9 cellular contexts compared by ENCODE assay signal in the genomic region with DNA sequence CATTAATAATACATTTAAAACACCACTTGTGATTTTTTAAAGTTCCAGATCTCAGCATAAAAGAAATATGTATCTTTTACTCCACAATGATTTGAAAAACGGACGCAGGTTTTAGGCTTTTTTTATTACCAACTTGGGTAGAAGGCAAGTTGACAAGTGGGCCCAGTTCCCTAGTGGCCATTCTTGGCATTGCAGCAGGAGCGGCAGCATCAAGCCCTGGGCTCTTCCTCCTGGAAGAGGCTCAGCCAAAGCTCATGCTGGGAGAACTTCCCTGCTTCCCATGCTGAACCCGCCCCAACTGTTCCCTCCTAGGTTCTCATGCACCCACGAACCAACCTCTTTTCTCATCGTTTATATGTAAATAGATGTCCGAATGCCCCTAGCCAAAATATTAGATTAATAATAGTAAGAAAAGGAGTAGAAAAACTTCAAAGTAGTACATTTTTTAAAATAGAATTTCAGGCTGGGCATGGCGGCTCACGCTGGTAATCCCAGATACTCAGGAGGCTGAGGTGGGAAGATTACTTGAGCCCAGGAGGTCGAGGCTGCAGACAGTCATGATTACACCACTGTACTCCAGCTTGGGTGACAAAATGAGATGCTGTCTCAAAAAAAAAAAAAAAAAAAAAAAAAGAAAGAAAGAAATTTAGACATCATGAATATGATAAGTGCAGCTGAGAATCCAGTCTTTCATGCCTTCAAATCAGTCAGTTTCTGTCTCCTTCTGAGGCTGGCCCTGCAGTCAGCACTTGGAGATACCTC. TPM values are rescaled to one million over a fixed set of nuclear protein-coding genes. Genes with fewer than 3 reads are reported as not detected.
DNase-seq lines count a peak whose midpoint lies in the region; ATAC-seq, FAIRE-seq and TF ChIP-seq lines count a peak whose summit lies in the region.
"Had no signal": no experiment of that assay in that cellular context is flagged by ENCODE, and none has a peak within 500 bp of the region (broad histone marks: within the 10 kb centered on the region; RNA-seq: fewer than 3 reads in every experiment).

No MANE protein-coding gene starts in this region.

- 38 to 41% methylated on average over 10 of the region's 10 CpGs for WGBS in thyroid gland, 2 donors

- peak overlapping the region; percentile 21 for H3K4me3 Mint-ChIP-seq in activated naive CD8-positive, alpha-beta T cell

- no peaks in the 10 kb centered on the region for H3K27me3 Mint-ChIP-seq in activated naive CD8-positive, alpha-beta T cell

- H3K4me1 Mint-ChIP-seq in activated naive CD8-positive, alpha-beta T cell (ENCODE audit: low read depth) = peaks cover 57% of the 10 kb centered on the region

- no peaks in the 10 kb centered on the region for H3K79me2 ChIP-seq in keratinocyte (ENCODE audit: control insufficient read depth, insufficient read depth, low read length)

- H3K9ac ChIP-seq in keratinocyte (ENCODE audit: control insufficient read depth, extremely low read depth, insufficient read depth, low read length) = no peak overlapping the region

- DNase-seq in Caki2 (ENCODE audit: low read depth) = peak; percentile 11
- DNase-seq in NCI-H82 treated with DMSO at 0.1 percent for 48 hours (lab: John Stamatoyannopoulos, UW; ENCODE audit: unreplicated experiment) = peak; percentile 6
- peak; percentile 21 for DNase-seq in keratinocyte (ENCODE audit: low read depth, low spot score)
- peak; percentile 26 to 39 for DNase-seq in thyroid gland
- DNase-seq in NCI-H1436 (lab: John Stamatoyannopoulos, UW) = no peak

- H3K4me3 ChIP-seq in keratinocyte (ENCODE audit: control insufficient read depth in 2 of 3, extremely low read depth in 1 of 3, insufficient read depth in 2 of 3, low read depth in 1 of 3, low read length in 3 of 3) (no peak overlapping the region), thyroid gland (replicated peaks in 1 of 3) (no peak overlapping the region)
- H3K4me3 ChIP-seq: SK-N-MC had no signal

- no peaks in the 10 kb centered on the region for H3K9me3 ChIP-seq in keratinocyte (ENCODE audit: control insufficient read depth, low read depth, low read length)
- no peaks in the 10 kb centered on the region for H3K9me3 ChIP-seq in thyroid gland

- H3K9me3 Mint-ChIP-seq in activated naive CD8-positive, alpha-beta T cell (ENCODE audit: low read depth) = no peaks in the 10 kb centered on the region

- TF ChIP-seq CTCF in keratinocyte (optimal IDR thresholded peaks at IDR 0.05 in 1 of 3, IDR thresholded peaks at IDR 0.05 in 1 of 3, conservative IDR thresholded peaks at IDR 0.05 in 1 of 3; ENCODE audit: extremely low read depth in 1 of 3, insufficient read depth in 2 of 3, low read length in 3 of 3) = peak; percentile 69 to 88 (median 73)
- peak in 5 of 6 experiments; percentile 26 to 72 (median 39) for TF ChIP-seq CTCF in thyroid gland (IDR thresholded peaks at IDR 0.05)

- dilution Hi-C loops in keratinocyte (cut with MboI; ENCODE audit: extremely low pct_ligation_motif_present, low sequenced_read_pairs) = no loop called here

- H3K36me3 Mint-ChIP-seq in activated naive CD8-positive, alpha-beta T cell = no peaks in the 10 kb centered on the region

- FAIRE-seq in keratinocyte (lab: Jason Lieb, UNC) = no peak

- no peak overlapping the region for H3K27ac ChIP-seq in keratinocyte (ENCODE audit: control insufficient read depth, insufficient read depth, low read length)
- no peak overlapping the region for H3K27ac ChIP-seq in thyroid gland
- H3K27ac ChIP-seq: SK-N-MC had no signal

- in situ Hi-C loops in Caki2 (cut with HindIII; ENCODE audit: low pct_unique_long_range_greater_than_20kb, low sequenced_read_pairs) = no loop called here

- H3K4me2 ChIP-seq in keratinocyte (ENCODE audit: control insufficient read depth, extremely low read depth, insufficient read depth, low read depth, low read length) = no peak overlapping the region

- H3K9me1 ChIP-seq in keratinocyte (ENCODE audit: control insufficient read depth, extremely low read depth, insufficient read depth, low read length) = no peaks in the 10 kb centered on the region

- ATAC-seq in GM21529 (IDR thresholded peaks at IDR 0.05; ENCODE audit: unreplicated experiment) (peak; percentile 21), GM21717 (IDR thresholded peaks at IDR 0.05; ENCODE audit: unreplicated experiment) (no peak)

- H3K36me3 ChIP-seq in keratinocyte (ENCODE audit: control insufficient read depth in 2 of 2, extremely low read depth in 1 of 2, insufficient read depth in 2 of 2, low read length in 2 of 2) (no peaks in the 10 kb centered on the region), thyroid gland (no peaks in the 10 kb centered on the region)

- no peaks in the 10 kb centered on the region for H3K4me1 ChIP-seq in keratinocyte (ENCODE audit: control insufficient read depth, extremely low read depth, insufficient read depth, low read length)
- H3K4me1 ChIP-seq in thyroid gland = no peaks in the 10 kb centered on the region

- no peak overlapping the region for H2AFZ ChIP-seq in keratinocyte (ENCODE audit: control insufficient read depth, low read length)

- peak overlapping the region; percentile 93 for H3K27ac Mint-ChIP-seq in activated naive CD8-positive, alpha-beta T cell

- H3K27me3 ChIP-seq in keratinocyte (ENCODE audit: control insufficient read depth, extremely low read depth, insufficient read depth, low read length) (no peaks in the 10 kb centered on the region), thyroid gland (no peaks in the 10 kb centered on the region)

- no peak for TF ChIP-seq POLR2A in thyroid gland (IDR thresholded peaks at IDR 0.05)

- H4K20me1 ChIP-seq in keratinocyte (ENCODE audit: control insufficient read depth, extremely low read depth, insufficient read depth, low read length) = no peaks in the 10 kb centered on the region

- intact Hi-C loops in thyroid gland (cut with DNase I) = no loop called here

RNA-seq across cellular contexts. Expression of a gene that starts 18.2 kb away (rescaled TPM):
- total RNA-seq in Caki2 (2014; rRNA removed; shearing (Covaris generic); ENCODE audit: low replicate concordance) = 0.95 TPM in 1 of 2 replicates, not detected in the other
- polyA plus RNA-seq in keratinocyte = 0.04 to 0.06 TPM in 2 of 3 replicates, not detected in the other
- polyA plus RNA-seq in keratinocyte (2011; ENCODE audit: low read depth) = not detected
- polyA plus RNA-seq in keratinocyte (2011; cell fraction: cytosol; rRNA removed) = not detected in 2 replicates
- not detected in 2 replicates for polyA plus RNA-seq in keratinocyte (2011; cell fraction: nucleus; rRNA removed)
- 0.07 and 0.11 TPM in 2 replicates for polyA plus RNA-seq in keratinocyte (2012; ENCODE audit: low replicate concordance)
- 0.29 TPM in 1 of 3 replicates, not detected in the others for polyA minus RNA-seq in keratinocyte
- not detected for polyA minus RNA-seq in keratinocyte (2011; cell fraction: cytosol; rRNA and poly(A)+ RNA removed)
- not detected in 2 replicates for polyA minus RNA-seq in keratinocyte (2011; cell fraction: nucleus; rRNA and poly(A)+ RNA removed)
- total RNA-seq in thyroid gland = under 1 TPM in 1 of 4 donors, not detected in 3; 0.75 TPM
